10 cellular contexts compared by ENCODE assay signal in the genomic region with DNA sequence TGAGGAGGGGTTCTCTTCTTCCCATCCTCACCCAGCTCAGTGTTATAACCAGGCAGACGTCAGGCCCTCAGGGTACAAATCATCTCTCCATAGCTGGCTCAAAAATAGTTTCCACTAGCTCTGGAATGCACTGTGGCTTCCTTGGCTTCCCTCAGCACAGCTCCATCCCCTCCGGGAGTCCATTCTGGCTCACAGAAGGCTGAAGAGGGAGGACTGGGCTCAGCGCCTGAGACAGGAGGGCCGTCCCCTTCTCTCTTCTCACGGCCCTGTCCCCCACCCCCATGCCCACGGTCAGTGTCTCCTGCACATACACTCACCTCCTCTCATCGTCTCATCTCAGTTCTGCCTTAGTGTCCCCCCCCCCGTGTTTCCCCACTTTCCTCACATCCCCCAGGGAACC. TPM values are rescaled to one million over a fixed set of nuclear protein-coding genes. Genes with fewer than 3 reads are reported as not detected.
DNase-seq lines count a peak whose midpoint lies in the region; TF ChIP-seq lines count a peak whose summit lies in the region.
"Had no signal": no experiment of that assay in that cellular context is flagged by ENCODE, and none has a peak within 500 bp of the region (broad histone marks: within the 10 kb centered on the region; RNA-seq: fewer than 3 reads in every experiment).

No MANE protein-coding gene starts in this region.

- no peak overlapping the region for H3K27ac Mint-ChIP-seq in activated CD4-positive, alpha-beta T cell treated with anti-CD3 and anti-CD28 coated beads, Interleukin-2, amount 10 ng/mL, durations not matched to agents 24 days and 14 days

- H3K9me3 ChIP-seq in adrenal gland (replicated peaks in 1 of 3) (no peaks in the 10 kb centered on the region), prostate gland (no peaks in the 10 kb centered on the region)

- TF ChIP-seq CTCF in adrenal gland (IDR thresholded peaks at IDR 0.05) (no peak), prostate gland (IDR thresholded peaks at IDR 0.05) (no peak)

- no peak overlapping the region for H3K4me3 Mint-ChIP-seq in activated CD4-positive, alpha-beta T cell treated with anti-CD3 and anti-CD28 coated beads, Interleukin-2, amount 10 ng/mL, durations not matched to agents 24 days and 14 days

- H3K4me1 ChIP-seq in adrenal gland (replicated peaks in 1 of 2) (peaks cover 15 to 32% of the 10 kb centered on the region in 2 donors), prostate gland (replicated peaks) (peaks cover 12% of the 10 kb centered on the region)

- intact Hi-C loops in adrenal gland (cut with DNase I) (loop anchor here in 1 of 2 donors (5.0 kb wide), 1 partner anchor 122 kb away; no protein-coding TSS in a partner anchor), cardiac septum (cut with DNase I) (loop anchor here (2.0 to 10.0 kb wide), 2 partner anchors 32 to 274 kb away; a partner anchor contains a TSS), prostate gland (cut with DNase I) (loop anchor here (5.0 kb wide), 1 partner anchor 107 kb away; a partner anchor contains a TSS)
- intact Hi-C loops in activated CD4-positive, alpha-beta T cell treated with anti-CD3 and anti-CD28 coated beads, Interleukin-2, amount 10 ng/mL, durations not matched to agents 24 days and 14 days (cut with micrococcal nuclease), result no loop called here

- H3K4me1 Mint-ChIP-seq in activated CD4-positive, alpha-beta T cell treated with anti-CD3 and anti-CD28 coated beads, Interleukin-2, amount 10 ng/mL, durations not matched to agents 24 days and 14 days, result peaks cover 11% of the 10 kb centered on the region

- H3K9me3 Mint-ChIP-seq in activated CD4-positive, alpha-beta T cell treated with anti-CD3 and anti-CD28 coated beads, Interleukin-2, amount 10 ng/mL, durations not matched to agents 24 days and 14 days, result no peaks in the 10 kb centered on the region

- peak; percentile 88 for DNase-seq in AG20443 (ENCODE audit: low spot score)
- peak in 4 of 7 donors; percentile 37 to 68 (median 47) for DNase-seq in adrenal gland
- DNase-seq in cardiac septum (ENCODE audit: low spot score), result peak; percentile 86
- peak; percentile 29 for DNase-seq in prostate gland (ENCODE audit: low spot score)
- DNase-seq in NCI-H345 treated with DMSO at 0.1 percent for 48 hours (lab: John Stamatoyannopoulos, UW; ENCODE audit: unreplicated experiment), result no peak
- DNase-seq in COR-L47 (lab: John Stamatoyannopoulos, UW), result no peak
- no peak for DNase-seq in NOMO-1 treated with DMSO at 0.1 percent for 48 hours (lab: John Stamatoyannopoulos, UW; ENCODE audit: unreplicated experiment)
- DNase-seq in activated CD4-positive, alpha-beta T cell treated with anti-CD3 and anti-CD28 coated beads, Interleukin-2, amount 10 ng/mL, durations not matched to agents 24 days and 14 days, result no peak
- DNase-seq: activated CD4-positive, alpha-beta T cell treated with anti-CD3 and anti-CD28 coated beads for 4 hours; DMS79 had no signal

- H3K4me3 ChIP-seq in adrenal gland, result no peak overlapping the region
- H3K4me3 ChIP-seq in prostate gland, result no peak overlapping the region

- H3K27me3 ChIP-seq in adrenal gland (no peaks in the 10 kb centered on the region), prostate gland (replicated peaks; ENCODE audit: insufficient read depth) (no peaks in the 10 kb centered on the region)

- H3K27ac ChIP-seq in adrenal gland (peak overlapping the region in 4 of 5 donors; percentile 47 to 73 (median 62)), prostate gland (peak overlapping the region; percentile 68 to 81)

- WGBS in adrenal gland, 4 donors, result 39 to 62% (median 54%) methylated on average over 6 to 8 of the region's 8 CpGs
- 15% methylated on average over 8 of the region's 8 CpGs for WGBS in prostate gland

- H3K36me3 ChIP-seq in adrenal gland (replicated peaks in 1 of 2) (no peaks in the 10 kb centered on the region), prostate gland (no peaks in the 10 kb centered on the region)

- H3K36me3 Mint-ChIP-seq in activated CD4-positive, alpha-beta T cell treated with anti-CD3 and anti-CD28 coated beads, Interleukin-2, amount 10 ng/mL, durations not matched to agents 24 days and 14 days (ENCODE audit: low read depth), result no peaks in the 10 kb centered on the region

- TF ChIP-seq POLR2A in adrenal gland (IDR thresholded peaks at IDR 0.05) (no peak), prostate gland (IDR thresholded peaks at IDR 0.05) (no peak)

- peaks cover 3% of the 10 kb centered on the region for H3K27me3 Mint-ChIP-seq in activated CD4-positive, alpha-beta T cell treated with anti-CD3 and anti-CD28 coated beads, Interleukin-2, amount 10 ng/mL, durations not matched to agents 24 days and 14 days

RNA-seq across cellular contexts. Expression of a gene that starts 50.1 kb away (rescaled TPM):
- total RNA-seq in adrenal gland, result 10 to 100 TPM; 15.1 to 42.2 (median 26.8) TPM
- 10 to 100 TPM in 2 of 3 donors, 1 to 10 TPM in 1; 8.8 to 45.9 (median 17.7) TPM for polyA plus RNA-seq in adrenal gland
- 13.5 TPM for total RNA-seq in cardiac septum
- 10 to 100 TPM; 22.2 to 23.5 TPM for total RNA-seq in prostate gland
- 54.5 and 65.6 TPM in 2 replicates for total RNA-seq in activated CD4-positive, alpha-beta T cell treated with anti-CD3 and anti-CD28 coated beads, Interleukin-2, amount 10 ng/mL, durations not matched to agents 24 days and 14 days

Comparison
In these comparisons a context has a peak if more than half of its experiments do, and no peak if none do; other contexts are left out.
1. DNase-seq: peak in AG20443 (single experiment), adrenal gland (4 of 7), cardiac septum (single experiment) and prostate gland (single experiment); none in NCI-H345 treated with DMSO at 0.1 percent for 48 hours (single experiment), COR-L47 (single experiment), NOMO-1 treated with DMSO at 0.1 percent for 48 hours (single experiment) and activated CD4-positive, alpha-beta T cell treated with anti-CD3 and anti-CD28 coated beads, Interleukin-2, amount 10 ng/mL, durations not matched to agents 24 days and 14 days (single experiment).